Comparison of ENCODE assay signal across 21 cellular contexts in the genomic region with DNA sequence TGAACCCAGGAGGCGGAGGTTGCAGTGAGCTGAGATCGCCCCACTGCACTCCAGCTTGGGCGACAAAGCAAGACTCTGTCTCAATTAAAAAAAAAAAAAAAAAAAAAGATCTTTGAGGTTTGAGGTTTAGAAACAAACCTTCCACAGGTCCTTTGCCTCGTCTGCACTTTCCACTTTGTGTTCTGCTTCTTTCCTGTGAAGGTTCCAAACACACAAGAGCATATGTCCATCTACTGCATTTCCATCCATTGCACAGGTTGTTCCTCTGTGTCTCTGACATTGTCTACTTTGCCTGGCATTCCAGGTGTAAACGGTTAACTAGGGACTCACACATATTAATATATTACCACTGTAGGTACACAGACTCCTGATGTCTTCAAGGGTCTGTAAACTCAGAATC. TPM values are rescaled to one million over a fixed set of nuclear protein-coding genes. Genes with fewer than 3 reads are reported as not detected.
A peak's percentile ranks its signal among the peaks of the same experiment; 100 is the strongest.
DNase-seq lines count a peak whose midpoint lies in the region; ATAC-seq and TF ChIP-seq lines count a peak whose summit lies in the region.
"Had no signal": no experiment of that assay in that cellular context is flagged by ENCODE, and none has a peak within 500 bp of the region (broad histone marks: within the 10 kb centered on the region; RNA-seq: fewer than 3 reads in every experiment).

No MANE protein-coding gene starts in this region.

- no peaks in the 10 kb centered on the region for H3K27me3 Mint-ChIP-seq in CD4-positive, CD25-positive, alpha-beta regulatory T cell
- no peaks in the 10 kb centered on the region for H3K27me3 Mint-ChIP-seq in Caco-2 (ENCODE audit: insufficient read depth, unreplicated experiment)
- no peaks in the 10 kb centered on the region for H3K27me3 Mint-ChIP-seq in activated CD4-positive, alpha-beta memory T cell treated with anti-CD3 and anti-CD28 coated beads for 36 hours
- no peaks in the 10 kb centered on the region for H3K27me3 Mint-ChIP-seq in effector memory CD8-positive, alpha-beta T cell
- no peaks in the 10 kb centered on the region for H3K27me3 Mint-ChIP-seq in endothelial cell (ENCODE audit: unreplicated experiment)

- no peak overlapping the region for H3K27ac ChIP-seq in CD4-positive, CD25-positive, alpha-beta regulatory T cell (ENCODE audit: insufficient read depth, low read length, poor library complexity, severe bottlenecking)
- no peak overlapping the region for H3K27ac ChIP-seq in heart right ventricle
- H3K27ac ChIP-seq: body of pancreas, C4-2B, thoracic aorta had no signal

- no TSS peak for BruUV-seq in Caco-2 (replicated peaks; lab: Mats Ljungman, UMichigan)

- no peak for TF ChIP-seq CTCF in Caco-2 (IDR thresholded peaks at IDR 0.05; ENCODE audit: insufficient read depth in 1 of 2, low read depth in 1 of 2, low read length in 1 of 2, severe bottlenecking in 1 of 2, unreplicated experiment in 1 of 2)
- no peak for TF ChIP-seq CTCF in endothelial cell (IDR thresholded peaks at IDR 0.05; ENCODE audit: unreplicated experiment)
- no peak for TF ChIP-seq CTCF in heart right ventricle (IDR thresholded peaks at IDR 0.05)

- peaks cover 16 to 40% (median 26%) of the 10 kb centered on the region in 4 donors for H3K4me1 Mint-ChIP-seq in CD4-positive, CD25-positive, alpha-beta regulatory T cell
- peaks cover 7% of the 10 kb centered on the region for H3K4me1 Mint-ChIP-seq in Caco-2 (ENCODE audit: low read depth, unreplicated experiment)
- peaks cover 24% of the 10 kb centered on the region for H3K4me1 Mint-ChIP-seq in activated CD4-positive, alpha-beta memory T cell treated with anti-CD3 and anti-CD28 coated beads for 36 hours (ENCODE audit: low read depth)
- peaks cover 0 to 24% of the 10 kb centered on the region in 2 donors for H3K4me1 Mint-ChIP-seq in effector memory CD8-positive, alpha-beta T cell (ENCODE audit: low read depth in 2 of 2)
- H3K4me1 Mint-ChIP-seq in endothelial cell (ENCODE audit: unreplicated experiment) = no peaks in the 10 kb centered on the region

- H3K9me3 Mint-ChIP-seq in CD4-positive, CD25-positive, alpha-beta regulatory T cell = no peaks in the 10 kb centered on the region
- H3K9me3 Mint-ChIP-seq in Caco-2 (ENCODE audit: unreplicated experiment) (no peaks in the 10 kb centered on the region), endothelial cell (ENCODE audit: unreplicated experiment) (no peaks in the 10 kb centered on the region)
- H3K9me3 Mint-ChIP-seq in activated CD4-positive, alpha-beta memory T cell treated with anti-CD3 and anti-CD28 coated beads for 36 hours = no peaks in the 10 kb centered on the region
- no peaks in the 10 kb centered on the region for H3K9me3 Mint-ChIP-seq in effector memory CD8-positive, alpha-beta T cell

- peaks cover 35% of the 10 kb centered on the region for H3K36me3 Mint-ChIP-seq in CD4-positive, CD25-positive, alpha-beta regulatory T cell
- H3K36me3 Mint-ChIP-seq in Caco-2 (ENCODE audit: insufficient read depth, unreplicated experiment) = peaks cover 15% of the 10 kb centered on the region
- peaks cover 17% of the 10 kb centered on the region for H3K36me3 Mint-ChIP-seq in activated CD4-positive, alpha-beta memory T cell treated with anti-CD3 and anti-CD28 coated beads for 36 hours
- peaks cover 23% of the 10 kb centered on the region for H3K36me3 Mint-ChIP-seq in effector memory CD8-positive, alpha-beta T cell (ENCODE audit: insufficient read depth)
- H3K36me3 Mint-ChIP-seq in endothelial cell (ENCODE audit: low read depth, unreplicated experiment) = peaks cover 17% of the 10 kb centered on the region

- peak overlapping the region in 1 of 4 donors; percentile 20 for H3K4me3 Mint-ChIP-seq in CD4-positive, CD25-positive, alpha-beta regulatory T cell
- H3K4me3 Mint-ChIP-seq in Caco-2 (ENCODE audit: unreplicated experiment) = peak overlapping the region; percentile 24
- no peak overlapping the region for H3K4me3 Mint-ChIP-seq in activated CD4-positive, alpha-beta memory T cell treated with anti-CD3 and anti-CD28 coated beads for 36 hours
- H3K4me3 Mint-ChIP-seq in effector memory CD8-positive, alpha-beta T cell = peak overlapping the region in 1 of 2 donors; percentile 21
- H3K4me3 Mint-ChIP-seq in endothelial cell (ENCODE audit: unreplicated experiment) = no peak overlapping the region

- CTCF ChIA-PET in Caco-2 (lab: Charles Lee) = no interaction called here
- CTCF ChIA-PET in activated CD4-positive, alpha-beta memory T cell treated with anti-CD3 and anti-CD28 coated beads for 36 hours (lab: Charles Lee) = interaction anchor here (2.9 kb wide), 2 partner anchors 59 to 84 kb away, joined by 9 to 12 read pairs; no protein-coding TSS in a partner anchor

- POLR2A ChIA-PET in Caco-2 (lab: Charles Lee) = no interaction called here
- POLR2A ChIA-PET in activated CD4-positive, alpha-beta memory T cell treated with anti-CD3 and anti-CD28 coated beads for 36 hours (lab: Charles Lee) = interaction anchor here (0.6 kb wide), 1 partner anchor 48 kb away, joined by 4 read pairs; no protein-coding TSS in a partner anchor

- no peak for ATAC-seq in CD4-positive, CD25-positive, alpha-beta regulatory T cell (ENCODE audit: low read depth in 2 of 2)
- peak; percentile 69 for ATAC-seq in effector memory CD8-positive, alpha-beta T cell (replicated peaks)
- no peak for ATAC-seq in heart right ventricle
- ATAC-seq: body of pancreas, Right ventricle myocardium inferior had no signal

- H3K9me3 ChIP-seq in CD4-positive, CD25-positive, alpha-beta regulatory T cell (ENCODE audit: control insufficient read depth in 2 of 2, low read length in 2 of 2) = no peaks in the 10 kb centered on the region
- H3K9me3 ChIP-seq in Caco-2 = no peaks in the 10 kb centered on the region
- no peaks in the 10 kb centered on the region for H3K9me3 ChIP-seq in heart right ventricle
- H3K9me3 ChIP-seq: body of pancreas, thoracic aorta had no signal

- H3K27ac Mint-ChIP-seq in CD4-positive, CD25-positive, alpha-beta regulatory T cell = peak overlapping the region in 2 of 3 donors; percentile 15 to 75
- peak overlapping the region; percentile 57 for H3K27ac Mint-ChIP-seq in Caco-2 (ENCODE audit: unreplicated experiment)
- no peak overlapping the region for H3K27ac Mint-ChIP-seq in activated CD4-positive, alpha-beta memory T cell treated with anti-CD3 and anti-CD28 coated beads for 36 hours
- peak overlapping the region; percentile 64 to 73 for H3K27ac Mint-ChIP-seq in effector memory CD8-positive, alpha-beta T cell
- H3K27ac Mint-ChIP-seq in endothelial cell (ENCODE audit: unreplicated experiment) = no peak overlapping the region

- WGBS in heart right ventricle, 2 donors = 94 to 95% methylated on average over 5 of the region's 5 CpGs

- peak in 1 of 3 donors; percentile 14 for DNase-seq in CD4-positive, CD25-positive, alpha-beta regulatory T cell
- DNase-seq in Caco-2 (peak in 1 of 2 experiments; percentile 14), CD1c-positive myeloid dendritic cell (ENCODE audit: extremely low spot score) (no peak), NCI-H1417 (lab: John Stamatoyannopoulos, UW) (no peak), endothelial cell (ENCODE audit: low spot score) (no peak), heart right ventricle (no peak)
- peak; percentile 13 for DNase-seq in activated CD4-positive, alpha-beta memory T cell treated with anti-CD3 and anti-CD28 coated beads for 36 hours
- no peak for DNase-seq in effector memory CD8-positive, alpha-beta T cell
- DNase-seq: activated CD4-positive, alpha-beta T cell treated with anti-CD3 and anti-CD28 coated beads, Interleukin-2, amount 50 U/mL, for 1 hour; body of pancreas; DMS53; effector memory CD4-positive, alpha-beta T cell; GDM1; HCEC 1CT; NCI-H1694 treated with DMSO at 0.1 percent for 48 hours; NCI-H226; NCI-H774; stimulated activated CD4-positive, alpha-beta T cell treated with anti-CD3 and anti-CD28 coated beads, Interleukin-1b, Interleukin-23, amount 100 ng/mL, for 48 hours had no signal

- peaks cover 36% of the 10 kb centered on the region for H3K36me3 ChIP-seq in CD4-positive, CD25-positive, alpha-beta regulatory T cell (ENCODE audit: control insufficient read depth, insufficient read depth, low read length)
- H3K36me3 ChIP-seq in Caco-2 (ENCODE audit: control insufficient read depth, insufficient read depth, low read length) = no peaks in the 10 kb centered on the region
- peaks cover 0 to 69% (median 17%) of the 10 kb centered on the region in 9 donors for H3K36me3 ChIP-seq in heart right ventricle

- intact Hi-C loops in Caco-2 (cut with micrococcal nuclease; ENCODE audit: unreplicated experiment) = no loop called here
- intact Hi-C loops in activated CD4-positive, alpha-beta memory T cell treated with anti-CD3 and anti-CD28 coated beads for 36 hours (cut with micrococcal nuclease) = loop anchor here (5.0 kb wide), 2 partner anchors 41 to 49 kb away; a partner anchor contains a TSS
- intact Hi-C loops in heart right ventricle (cut with DNase I) = no loop called here

- H3K27me3 ChIP-seq in CD4-positive, CD25-positive, alpha-beta regulatory T cell (ENCODE audit: control insufficient read depth, insufficient read depth, low read length) = no peaks in the 10 kb centered on the region
- H3K27me3 ChIP-seq in Caco-2 (replicated peaks; ENCODE audit: control insufficient read depth, insufficient read depth, low read length) (no peaks in the 10 kb centered on the region), heart right ventricle (no peaks in the 10 kb centered on the region)
- H3K27me3 ChIP-seq: body of pancreas had no signal

- no peak overlapping the region for H3K4me3 ChIP-seq in CD4-positive, CD25-positive, alpha-beta regulatory T cell (ENCODE audit: low read depth, low read length)
- H3K4me3 ChIP-seq in Caco-2 (ENCODE audit: low read depth, low read length) (no peak overlapping the region), heart right ventricle (no peak overlapping the region)
- H3K4me3 ChIP-seq: body of pancreas, thoracic aorta had no signal

- H3K4me1 ChIP-seq in CD4-positive, CD25-positive, alpha-beta regulatory T cell (ENCODE audit: control insufficient read depth, insufficient read depth, low read length, poor library complexity, severe bottlenecking) = peaks cover 3% of the 10 kb centered on the region
- H3K4me1 ChIP-seq in Caco-2 = peaks cover 6% of the 10 kb centered on the region; the same call in 1 of the 2 replicates
- H3K4me1 ChIP-seq in heart right ventricle = peaks cover 0 to 25% (median 10%) of the 10 kb centered on the region in 9 donors

RNA-seq across cellular contexts. Expression of a gene that starts 40.1 kb away (rescaled TPM):
- 15.7 TPM for total RNA-seq in CD4-positive, CD25-positive, alpha-beta regulatory T cell
- 1 to 10 TPM; 3.2 to 5.9 (median 5.1) TPM for polyA plus RNA-seq in CD4-positive, CD25-positive, alpha-beta regulatory T cell
- 6.2 and 6.3 TPM in 2 replicates for total RNA-seq in Caco-2 (2022)
- total RNA-seq in activated CD4-positive, alpha-beta memory T cell treated with anti-CD3 and anti-CD28 coated beads for 36 hours = 1 to 10 TPM; 9.0 to 9.8 TPM
- 12.2 TPM for total RNA-seq in endothelial cell (ENCODE audit: unreplicated experiment)
- total RNA-seq in heart right ventricle = 1 to 10 TPM; 5.7 to 9.5 (median 8.0) TPM
- polyA plus RNA-seq in heart right ventricle = 1 to 10 TPM; 2.6 to 3.2 TPM

RNA-seq across cellular contexts. Expression of a gene that starts 49.6 kb away (rescaled TPM):
- 18.5 TPM for total RNA-seq in CD4-positive, CD25-positive, alpha-beta regulatory T cell
- polyA plus RNA-seq in CD4-positive, CD25-positive, alpha-beta regulatory T cell = 10 to 100 TPM; 19.9 to 26.5 (median 23.6) TPM
- total RNA-seq in Caco-2 (2022) (17.9 and 19.0 TPM in 2 replicates), endothelial cell (ENCODE audit: unreplicated experiment) (11.4 TPM), heart right ventricle (10 to 100 TPM in 3 of 10 donors, 1 to 10 TPM in 7; 8.2 to 12.4 (median 9.1) TPM)
- total RNA-seq in activated CD4-positive, alpha-beta memory T cell treated with anti-CD3 and anti-CD28 coated beads for 36 hours = 10 to 100 TPM; 23.5 to 25.9 TPM
- polyA plus RNA-seq in heart right ventricle = 1 to 10 TPM; 3.4 to 4.0 TPM

RNA-seq across cellular contexts. Expression of a gene that starts 56.4 kb away (rescaled TPM):
- 1.8 TPM for total RNA-seq in CD4-positive, CD25-positive, alpha-beta regulatory T cell
- under 1 TPM; 0.22 to 0.37 (median 0.28) TPM for polyA plus RNA-seq in CD4-positive, CD25-positive, alpha-beta regulatory T cell
- 0.60 and 0.91 TPM in 2 replicates for total RNA-seq in Caco-2 (2022)
- 10 to 100 TPM in 1 of 2 experiments, 1 to 10 TPM in 1; 9.8 to 10.1 TPM for total RNA-seq in activated CD4-positive, alpha-beta memory T cell treated with anti-CD3 and anti-CD28 coated beads for 36 hours
- 5.6 TPM for total RNA-seq in endothelial cell (ENCODE audit: unreplicated experiment)
- total RNA-seq in heart right ventricle = 1 to 10 TPM in 9 of 10 donors, under 1 TPM in 1; 0.62 to 2.6 (median 1.8) TPM
- polyA plus RNA-seq in heart right ventricle = 1 to 10 TPM; 1.1 to 1.8 TPM

Comparison
In these comparisons a context has a peak if more than half of its experiments do, and no peak if none do; other contexts are left out.
1. H3K27ac Mint-ChIP-seq: peak in CD4-positive, CD25-positive, alpha-beta regulatory T cell (2 of 3), Caco-2 (single experiment) and effector memory CD8-positive, alpha-beta T cell (2 of 2); none in activated CD4-positive, alpha-beta memory T cell treated with anti-CD3 and anti-CD28 coated beads for 36 hours (single experiment) and endothelial cell (single experiment).